Comparison of ENCODE assay signal across 9 cellular contexts in genomic region chr2:102664439-102665042, GRCh38. TPM values are rescaled to one million over a fixed set of nuclear protein-coding genes. Genes with fewer than 3 reads are reported as not detected.
DNase-seq lines count a peak whose midpoint lies in the region; ATAC-seq and TF ChIP-seq lines count a peak whose summit lies in the region.
"Had no signal": no experiment of that assay in that cellular context is flagged by ENCODE, and none has a peak within 500 bp of the region (broad histone marks: within the 10 kb centered on the region; RNA-seq: fewer than 3 reads in every experiment).

No MANE protein-coding gene starts in this region.

- intact Hi-C loops in activated T-helper 2 cell treated with anti-CD3 and anti-CD28 coated beads, Interferon-gamma antibody, Interleukin-2, Interleukin-4, amounts not matched to agents 10 μg/mL and 5 μg/mL and 100 μg/mL, durations not matched to agents 14 hours and 24 hours and 36 hours (cut with micrococcal nuclease): no loop called here

- H3K4me2 ChIP-seq in smooth muscle cell: no peak overlapping the region

- peak overlapping the region; percentile 44 for H3K27ac ChIP-seq in smooth muscle cell (ENCODE audit: low read depth)

- H3K27me3 ChIP-seq in smooth muscle cell (ENCODE audit: low read depth): no peaks in the 10 kb centered on the region

- DNase-seq in activated T-helper 2 cell treated with anti-CD3 and anti-CD28 coated beads, Interferon-gamma antibody, Interleukin-2, Interleukin-4, amounts not matched to agents 10 μg/mL and 5 μg/mL and 100 μg/mL, durations not matched to agents 14 hours and 24 hours and 36 hours (ENCODE audit: low spot score): peak; percentile 24
- no peak for DNase-seq in smooth muscle cell (lab: John Stamatoyannopoulos, UW; ENCODE audit: unreplicated experiment)
- no peak for DNase-seq in NCI-H526 (lab: John Stamatoyannopoulos, UW)
- no peak for DNase-seq in mesothelial cell of epicardium (ENCODE audit: low spot score in 2 of 2, unreplicated experiment in 2 of 2)

- H3K4me1 Mint-ChIP-seq in activated T-helper 2 cell treated with anti-CD3 and anti-CD28 coated beads, Interferon-gamma antibody, Interleukin-2, Interleukin-4, amounts not matched to agents 10 μg/mL and 5 μg/mL and 100 μg/mL, durations not matched to agents 14 hours and 24 hours and 36 hours (ENCODE audit: low read depth): peaks cover 19% of the 10 kb centered on the region
- H3K4me1 Mint-ChIP-seq in mesothelial cell of epicardium: peaks cover 20% of the 10 kb centered on the region

- H3K4me3 Mint-ChIP-seq in activated T-helper 2 cell treated with anti-CD3 and anti-CD28 coated beads, Interferon-gamma antibody, Interleukin-2, Interleukin-4, amounts not matched to agents 10 μg/mL and 5 μg/mL and 100 μg/mL, durations not matched to agents 14 hours and 24 hours and 36 hours (ENCODE audit: low read depth): no peak overlapping the region
- no peak overlapping the region for H3K4me3 Mint-ChIP-seq in mesothelial cell of epicardium
- H3K4me3 Mint-ChIP-seq: dendritic cell treated with granulocyte-macrophage colony-stimulating factor and Interleukin-4, amounts not matched to agents 40 ng/mL and 50 ng/mL, for 4 days had no signal

- H3K9ac ChIP-seq in smooth muscle cell (ENCODE audit: low read depth): no peak overlapping the region

- no peaks in the 10 kb centered on the region for H3K4me1 ChIP-seq in smooth muscle cell (ENCODE audit: low read depth)

- H3K4me3 ChIP-seq in smooth muscle cell: no peak overlapping the region

- no peak for TF ChIP-seq CTCF in smooth muscle cell (IDR thresholded peaks at IDR 0.05; ENCODE audit: borderline replicate concordance, insufficient read depth, poor library complexity, severe bottlenecking)
- no peak for TF ChIP-seq CTCF in mesothelial cell of epicardium (IDR thresholded peaks at IDR 0.05; ENCODE audit: unreplicated experiment)

- no peaks in the 10 kb centered on the region for H3K27me3 Mint-ChIP-seq in activated T-helper 2 cell treated with anti-CD3 and anti-CD28 coated beads, Interferon-gamma antibody, Interleukin-2, Interleukin-4, amounts not matched to agents 10 μg/mL and 5 μg/mL and 100 μg/mL, durations not matched to agents 14 hours and 24 hours and 36 hours (ENCODE audit: low read depth)
- H3K27me3 Mint-ChIP-seq in mesothelial cell of epicardium (ENCODE audit: low read depth): peaks cover 4% of the 10 kb centered on the region

- ATAC-seq in GM18508 (IDR thresholded peaks at IDR 0.05; ENCODE audit: insufficient read depth, unreplicated experiment): peak; percentile 88
- peak; percentile 65 for ATAC-seq in HG03159 (IDR thresholded peaks at IDR 0.05; ENCODE audit: unreplicated experiment)
- ATAC-seq in GM21381 (IDR thresholded peaks at IDR 0.05; ENCODE audit: unreplicated experiment): no peak
- no peak for ATAC-seq in GM19455 (IDR thresholded peaks at IDR 0.05; ENCODE audit: unreplicated experiment)

- H3K36me3 Mint-ChIP-seq in activated T-helper 2 cell treated with anti-CD3 and anti-CD28 coated beads, Interferon-gamma antibody, Interleukin-2, Interleukin-4, amounts not matched to agents 10 μg/mL and 5 μg/mL and 100 μg/mL, durations not matched to agents 14 hours and 24 hours and 36 hours (ENCODE audit: low read depth): no peaks in the 10 kb centered on the region
- H3K36me3 Mint-ChIP-seq in mesothelial cell of epicardium: no peaks in the 10 kb centered on the region

- no peaks in the 10 kb centered on the region for H3K9me3 ChIP-seq in smooth muscle cell (replicated peaks; ENCODE audit: low read depth)

- H3F3A ChIP-seq in smooth muscle cell (ENCODE audit: low read depth): no peaks in the 10 kb centered on the region

- H4K20me1 ChIP-seq in smooth muscle cell (ENCODE audit: low read depth): no peaks in the 10 kb centered on the region

- no peaks in the 10 kb centered on the region for H3K36me3 ChIP-seq in smooth muscle cell (ENCODE audit: low read depth)

- no peak overlapping the region for H3K27ac Mint-ChIP-seq in activated T-helper 2 cell treated with anti-CD3 and anti-CD28 coated beads, Interferon-gamma antibody, Interleukin-2, Interleukin-4, amounts not matched to agents 10 μg/mL and 5 μg/mL and 100 μg/mL, durations not matched to agents 14 hours and 24 hours and 36 hours
- no peak overlapping the region for H3K27ac Mint-ChIP-seq in mesothelial cell of epicardium
- H3K27ac Mint-ChIP-seq: dendritic cell treated with granulocyte-macrophage colony-stimulating factor and Interleukin-4, amounts not matched to agents 40 ng/mL and 50 ng/mL, for 4 days had no signal

- no peaks in the 10 kb centered on the region for H3K79me2 ChIP-seq in smooth muscle cell (ENCODE audit: low read depth)

- no peak overlapping the region for H2AFZ ChIP-seq in smooth muscle cell (ENCODE audit: low read depth)

- H3K9me3 Mint-ChIP-seq in activated T-helper 2 cell treated with anti-CD3 and anti-CD28 coated beads, Interferon-gamma antibody, Interleukin-2, Interleukin-4, amounts not matched to agents 10 μg/mL and 5 μg/mL and 100 μg/mL, durations not matched to agents 14 hours and 24 hours and 36 hours: no peaks in the 10 kb centered on the region
- no peaks in the 10 kb centered on the region for H3K9me3 Mint-ChIP-seq in mesothelial cell of epicardium
- H3K9me3 Mint-ChIP-seq: dendritic cell treated with granulocyte-macrophage colony-stimulating factor and Interleukin-4, amounts not matched to agents 40 ng/mL and 50 ng/mL, for 4 days had no signal

- WGBS in smooth muscle cell (ENCODE audit: low lambda C conversion rate): 69% methylated on average over 2 of the region's 2 CpGs

RNA-seq across cellular contexts. Expression of gene SLC9A2, which starts 45.2 kb away (rescaled TPM):
- total RNA-seq in activated T-helper 2 cell treated with anti-CD3 and anti-CD28 coated beads, Interferon-gamma antibody, Interleukin-2, Interleukin-4, amounts not matched to agents 10 μg/mL and 5 μg/mL and 100 μg/mL, durations not matched to agents 14 hours and 24 hours and 36 hours: not detected in 2 replicates
- total RNA-seq in smooth muscle cell (0.04 TPM in 1 of 2 replicates, not detected in the other), mesothelial cell of epicardium (0.04 TPM in 1 of 3 replicates, not detected in the others)
- not detected in 2 replicates for polyA plus RNA-seq in smooth muscle cell

Comparison
In these comparisons a context has a peak if more than half of its experiments do, and no peak if none do; other contexts are left out.
1. ATAC-seq: peak in GM18508 (single experiment) and HG03159 (single experiment); none in GM21381 (single experiment) and GM19455 (single experiment).